Comparison of ENCODE assay signal across 16 cellular contexts in genomic region chr20:25051386-25052155, GRCh38. TPM values are rescaled to one million over a fixed set of nuclear protein-coding genes. Genes with fewer than 3 reads are reported as not detected.
DNase-seq lines count a peak whose midpoint lies in the region; ATAC-seq, FAIRE-seq and TF ChIP-seq lines count a peak whose summit lies in the region.
"Had no signal": no experiment of that assay in that cellular context is flagged by ENCODE, and none has a peak within 500 bp of the region (broad histone marks: within the 10 kb centered on the region; RNA-seq: fewer than 3 reads in every experiment).

No MANE protein-coding gene starts in this region.

- TF ChIP-seq CTCF in H1 (IDR thresholded peaks at IDR 0.05; ENCODE audit: control extremely low read depth in 1 of 3, insufficient read depth in 1 of 3, low read depth in 1 of 3, low read length in 3 of 3) (no peak), thoracic aorta (IDR thresholded peaks at IDR 0.05) (no peak)

- no peak overlapping the region for H3K23ac ChIP-seq in H1 (ENCODE audit: insufficient read length)

- H3K79me2 ChIP-seq in H1 (ENCODE audit: control insufficient read depth in 1 of 2, insufficient read depth in 2 of 2, low read length in 2 of 2): no peaks in the 10 kb centered on the region

- FAIRE-seq in H1 (lab: Jason Lieb, UNC): no peak
- FAIRE-seq: GM19239 had no signal

- H2BK5ac ChIP-seq in H1 (ENCODE audit: low read depth, low read length): peak overlapping the region; percentile 2; the same call in 1 of the 2 replicates

- H3K4me3 ChIP-seq in H1 (ENCODE audit: extremely low read depth in 1 of 4, insufficient read depth in 2 of 4, low read depth in 3 of 4, low read length in 4 of 4): no peak overlapping the region
- no peak overlapping the region for H3K4me3 ChIP-seq in muscle layer of colon (ENCODE audit: low read depth in 1 of 2, low read length in 2 of 2)
- no peak overlapping the region for H3K4me3 ChIP-seq in thoracic aorta

- H2AK5ac ChIP-seq in H1 (ENCODE audit: low read depth, low read length): no peak overlapping the region

- no peak overlapping the region for H4K5ac ChIP-seq in H1 (ENCODE audit: insufficient read length, low read depth, low read length)

- H3K4me2 ChIP-seq in H1 (ENCODE audit: insufficient read depth in 1 of 2, low read depth in 2 of 2, low read length in 2 of 2): no peak overlapping the region

- no peaks in the 10 kb centered on the region for H3K79me1 ChIP-seq in H1 (ENCODE audit: low read depth, low read length)

- POLR2A ChIA-PET in H1 (lab: Charles Lee; ENCODE audit: partially characterized antibody): interaction anchor here (1.4 kb wide), 1 partner anchor 27 kb away, joined by 3 read pairs; no protein-coding TSS in a partner anchor

- TF ChIP-seq RAD21 in H1 (IDR thresholded peaks at IDR 0.05 in 1 of 2, conservative IDR thresholded peaks at IDR 0.05 in 1 of 2; ENCODE audit: low read depth in 2 of 2, low read length in 2 of 2): no peak

- no peak overlapping the region for H3K27ac ChIP-seq in H1 (ENCODE audit: low read depth, low read length)
- H3K27ac ChIP-seq in muscle layer of colon (ENCODE audit: low read depth, low read length): peak overlapping the region; percentile 27
- H3K27ac ChIP-seq in thoracic aorta: peak overlapping the region; percentile 79 to 91

- no peak overlapping the region for H2BK15ac ChIP-seq in H1 (ENCODE audit: low read length)

- H3K9ac ChIP-seq in H1 (replicated peaks in 1 of 4; ENCODE audit: extremely low read depth in 1 of 4, low read depth in 3 of 4, low read length in 3 of 4) (no peak overlapping the region), muscle layer of colon (ENCODE audit: low read length) (no peak overlapping the region)

- WGBS in H1 (ENCODE audit: extremely low coverage in 1 of 2, insufficient coverage in 1 of 2, insufficient read length in 1 of 2, insufficient replicate concordance in 2 of 2, low coverage in 1 of 2, low lambda C conversion rate in 2 of 2, missing lambda C conversion rate in 1 of 2), 2 experiments: 86% methylated on average over 7 of the region's 7 CpGs; no CpG with 5 or more reads in 1 of the 2 experiments

- no peak overlapping the region for H4K91ac ChIP-seq in H1 (replicated peaks; ENCODE audit: insufficient read length, low read length)

- H3K18ac ChIP-seq in H1 (ENCODE audit: extremely low read depth, low read length): no peak overlapping the region

- no peak overlapping the region for H2BK12ac ChIP-seq in H1 (ENCODE audit: low read depth, low read length)

- H3K23me2 ChIP-seq in H1 (ENCODE audit: low read depth, low read length): no peaks in the 10 kb centered on the region; the same call in 1 of the 2 replicates

- H3K36me3 ChIP-seq in H1 (ENCODE audit: control insufficient read depth in 2 of 4, insufficient read depth in 4 of 4, low read length in 3 of 4) (no peaks in the 10 kb centered on the region), muscle layer of colon (ENCODE audit: insufficient read depth, low read length) (peaks cover 14% of the 10 kb centered on the region), thoracic aorta (peaks cover 5% of the 10 kb centered on the region)

- H4K8ac ChIP-seq in H1 (ENCODE audit: extremely low read depth, insufficient read depth, low read length): no peak overlapping the region

- no peaks in the 10 kb centered on the region for H3K9me3 ChIP-seq in H1 (ENCODE audit: insufficient read depth in 2 of 2, low read depth in 1 of 2, low read length in 1 of 2)
- no peaks in the 10 kb centered on the region for H3K9me3 ChIP-seq in muscle layer of colon (ENCODE audit: low read length)
- H3K9me3 ChIP-seq in thoracic aorta: no peaks in the 10 kb centered on the region

- no peak overlapping the region for H2AFZ ChIP-seq in H1 (ENCODE audit: low read length)

- H3K27me3 ChIP-seq in H1 (replicated peaks in 1 of 4; ENCODE audit: control insufficient read depth in 3 of 4, extremely low read depth in 1 of 4, insufficient read depth in 3 of 4, low read length in 3 of 4) (peaks cover 2 to 17% (median 12%) of the 10 kb centered on the region in 4 experiments), muscle layer of colon (ENCODE audit: control insufficient read depth in 1 of 2, insufficient read depth in 2 of 2, low read length in 2 of 2) (no peaks in the 10 kb centered on the region), thoracic aorta (replicated peaks; ENCODE audit: insufficient read depth) (no peaks in the 10 kb centered on the region)

- H3K56ac ChIP-seq in H1 (replicated peaks; ENCODE audit: insufficient read length, low read depth, low read length): no peak overlapping the region

- H4K20me1 ChIP-seq in H1 (replicated peaks in 1 of 2; ENCODE audit: control insufficient read depth in 1 of 2, insufficient read depth in 2 of 2, low read length in 2 of 2): no peaks in the 10 kb centered on the region

- no peak overlapping the region for H3K14ac ChIP-seq in H1 (ENCODE audit: insufficient read length)

- H2BK120ac ChIP-seq in H1 (replicated peaks; ENCODE audit: low read depth, low read length): no peak overlapping the region

- no peak for ATAC-seq in thoracic aorta (ENCODE audit: insufficient number of reproducible peaks, low FRiP score, low read depth)
- no peak for ATAC-seq in HG03354 (IDR thresholded peaks at IDR 0.05; ENCODE audit: poor library complexity, severe bottlenecking, unreplicated experiment)
- ATAC-seq in GM21529 (IDR thresholded peaks at IDR 0.05; ENCODE audit: unreplicated experiment): no peak

- CTCF ChIA-PET in H1 (lab: Charles Lee; ENCODE audit: partially characterized antibody): no interaction called here

- H3K4me1 ChIP-seq in H1 (replicated peaks in 1 of 4; ENCODE audit: control insufficient read depth in 3 of 4, insufficient read depth in 4 of 4, low read length in 3 of 4) (peaks cover 0 to 5% (median 4%) of the 10 kb centered on the region in 4 experiments; a peak in 5 of 7 replicates), muscle layer of colon (ENCODE audit: insufficient read depth, low read length) (peaks cover 79% of the 10 kb centered on the region), thoracic aorta (ENCODE audit: control insufficient read depth in 1 of 2, low read depth in 2 of 2) (peaks cover 63 to 100% of the 10 kb centered on the region in 2 donors)

- TF ChIP-seq POLR2A in H1 (IDR thresholded peaks at IDR 0.05; ENCODE audit: control extremely low read depth in 1 of 2, low read depth in 2 of 2, low read length in 2 of 2): no peak

- peak; percentile 13 for DNase-seq in activated effector memory CD4-positive, alpha-beta T cell treated with anti-CD3 and anti-CD28 coated beads, Interleukin-2, amount 50 U/mL, for 16 hours
- DNase-seq in activated effector memory CD4-positive, alpha-beta T cell treated with Interleukin-2 at 50 U/mL for 16 hours: no peak
- DNase-seq in H1 (ENCODE audit: low read depth in 1 of 2, low spot score in 2 of 2): no peak
- no peak for DNase-seq in thoracic aorta (ENCODE audit: low spot score)
- no peak for DNase-seq in NK-92 (lab: John Stamatoyannopoulos, UW; ENCODE audit: unreplicated experiment)
- DNase-seq: activated CD4-positive, CD25-positive, alpha-beta regulatory T cell treated with anti-CD3 and anti-CD28 coated beads, Interleukin-2, amount 50 U/mL, for 72 hours; DMS153; H7; NCI-H2171 treated with DMSO at 0.1 percent for 48 hours had no signal

- no peak for TF ChIP-seq EP300 in H1 (IDR thresholded peaks at IDR 0.05; ENCODE audit: borderline replicate concordance in 1 of 2, low read depth in 2 of 2, low read length in 2 of 2)

- no peak overlapping the region for H2BK20ac ChIP-seq in H1 (ENCODE audit: low read length)

- no peak overlapping the region for H3K4ac ChIP-seq in H1 (replicated peaks; ENCODE audit: insufficient read length, low read depth, low read length)

TF ChIP-seq in H1, 55 proteins besides CTCF, POLR2A, EP300 and RAD21 (continues in another document):
- TF ChIP-seq HDAC6 (IDR thresholded peaks at IDR 0.05; ENCODE audit: low read depth, low read length): no peak
- no peak for TF ChIP-seq GTF2F1 (IDR thresholded peaks at IDR 0.05; ENCODE audit: borderline replicate concordance, low read depth, low read length)
- TF ChIP-seq CHD1 (IDR thresholded peaks at IDR 0.05; ENCODE audit: low read depth, low read length): no peak
- TF ChIP-seq GABPA (IDR thresholded peaks at IDR 0.05; ENCODE audit: borderline replicate concordance, insufficient read depth, low read length): no peak
- no peak for TF ChIP-seq TAF1 (IDR thresholded peaks at IDR 0.05; ENCODE audit: low read depth, low read length)
- no peak for TF ChIP-seq SP4 (IDR thresholded peaks at IDR 0.05; ENCODE audit: low read length)

RNA-seq across cellular contexts. Expression of gene ACSS1, which starts 6.4 kb away (rescaled TPM):
- total RNA-seq in H1 (2021; fragmentation: NEBNext Ultra II Directional; extraction: Animal tissue kit (Norgen Biotek cat#: 25700)): 2.2 and 2.6 TPM in 2 replicates
- 3.3 and 3.4 TPM in 2 replicates for polyA plus RNA-seq in H1 (2011; rRNA removed)
- polyA plus RNA-seq in H1 (2011; cell fraction: cytosol; rRNA removed): 3.7 TPM
- 5.8 TPM for polyA plus RNA-seq in H1 (2011; cell fraction: nucleus; rRNA removed)
- polyA plus RNA-seq in H1 (2012, experiment 1 of 2): 2.6 to 4.3 TPM (median 3.7 TPM) in 4 replicates
- polyA plus RNA-seq in H1 (2012, experiment 2 of 2): 2.2 TPM
- 1.2 TPM for polyA plus RNA-seq in H1 (2013, experiment 1 of 2)
- 1.1 TPM for polyA plus RNA-seq in H1 (2013, experiment 2 of 2)
- polyA minus RNA-seq in H1 (2011; rRNA and poly(A)+ RNA removed): 3.4 and 6.8 TPM in 2 replicates
- polyA minus RNA-seq in H1 (2011; cell fraction: cytosol; rRNA and poly(A)+ RNA removed): 2.1 TPM
- polyA minus RNA-seq in H1 (2011; cell fraction: nucleus; rRNA and poly(A)+ RNA removed): 2.3 TPM
- 10 to 100 TPM; 26.0 to 31.7 TPM for total RNA-seq in thoracic aorta
- total RNA-seq: H7 had no signal

RNA-seq across cellular contexts. Expression of gene VSX1, which starts 30.4 kb away (rescaled TPM):
- not detected in 2 replicates for total RNA-seq in H1 (2021; fragmentation: NEBNext Ultra II Directional; extraction: Animal tissue kit (Norgen Biotek cat#: 25700))
- 0.05 and 0.14 TPM in 2 replicates for polyA plus RNA-seq in H1 (2011; rRNA removed)
- polyA plus RNA-seq in H1 (2011; cell fraction: cytosol; rRNA removed): 0.04 TPM
- not detected for polyA plus RNA-seq in H1 (2011; cell fraction: nucleus; rRNA removed)
- not detected in 4 replicates for polyA plus RNA-seq in H1 (2012, experiment 1 of 2)
- not detected for polyA plus RNA-seq in H1 (2012, experiment 2 of 2)
- polyA plus RNA-seq in H1 (2013, experiment 1 of 2): 0.10 TPM
- 0.04 TPM for polyA plus RNA-seq in H1 (2013, experiment 2 of 2)
- polyA minus RNA-seq in H1 (2011; rRNA and poly(A)+ RNA removed): not detected in 2 replicates
- polyA minus RNA-seq in H1 (2011; cell fraction: cytosol; rRNA and poly(A)+ RNA removed): not detected
- 1.00 TPM for polyA minus RNA-seq in H1 (2011; cell fraction: nucleus; rRNA and poly(A)+ RNA removed)
- total RNA-seq in thoracic aorta: not detected
- total RNA-seq: activated T-helper 2 cell treated with anti-CD3 and anti-CD28 coated beads, Interferon-gamma antibody, Interleukin-2, Interleukin-4, amounts not matched to agents 10 μg/mL and 5 μg/mL and 100 μg/mL, durations not matched to agents 14 hours and 24 hours and 36 hours; fibroblast of lung; H7; urinary bladder had no signal
- polyA plus RNA-seq: fibroblast of lung had no signal

RNA-seq across cellular contexts. Expression of gene APMAP, which starts 59.0 kb away (rescaled TPM):
- total RNA-seq in H1 (2021; fragmentation: NEBNext Ultra II Directional; extraction: Animal tissue kit (Norgen Biotek cat#: 25700)): 63.6 and 66.0 TPM in 2 replicates
- 31.3 and 38.1 TPM in 2 replicates for polyA plus RNA-seq in H1 (2011; rRNA removed)
- 49.3 TPM for polyA plus RNA-seq in H1 (2011; cell fraction: cytosol; rRNA removed)
- polyA plus RNA-seq in H1 (2011; cell fraction: nucleus; rRNA removed): 35.2 TPM
- polyA plus RNA-seq in H1 (2012, experiment 1 of 2): 60.6 to 69.3 TPM (median 62.7 TPM) in 4 replicates
- 47.6 TPM for polyA plus RNA-seq in H1 (2012, experiment 2 of 2)
- polyA plus RNA-seq in H1 (2013, experiment 1 of 2): 72.9 TPM
- 82.4 TPM for polyA plus RNA-seq in H1 (2013, experiment 2 of 2)
- 25.0 and 25.8 TPM in 2 replicates for polyA minus RNA-seq in H1 (2011; rRNA and poly(A)+ RNA removed)
- polyA minus RNA-seq in H1 (2011; cell fraction: cytosol; rRNA and poly(A)+ RNA removed): 15.6 TPM
- polyA minus RNA-seq in H1 (2011; cell fraction: nucleus; rRNA and poly(A)+ RNA removed): 17.7 TPM
- 10 to 100 TPM; 38.4 to 44.0 TPM for total RNA-seq in thoracic aorta
